16 cellular contexts compared by ENCODE assay signal in genomic region chr10:131977323-131978096, GRCh38. TPM values are rescaled to one million over a fixed set of nuclear protein-coding genes. Genes with fewer than 3 reads are reported as not detected.
A peak's percentile ranks its signal among the peaks of the same experiment; 100 is the strongest.
DNase-seq lines count a peak whose midpoint lies in the region; ATAC-seq and TF ChIP-seq lines count a peak whose summit lies in the region.
"Had no signal": no experiment of that assay in that cellular context is flagged by ENCODE, and none has a peak within 500 bp of the region (broad histone marks: within the 10 kb centered on the region; RNA-seq: fewer than 3 reads in every experiment).

No MANE protein-coding gene starts in this region.

- no peak for TF ChIP-seq CTCF in CD4-positive, alpha-beta T cell (IDR thresholded peaks at IDR 0.05)

- H3K4me3 ChIP-seq in mesenchymal stem cell (ENCODE audit: insufficient read depth in 1 of 2, low read depth in 1 of 2, low read length in 2 of 2) = no peak overlapping the region
- H3K4me3 ChIP-seq: mucosa of descending colon, psoas muscle had no signal

- no peaks in the 10 kb centered on the region for H3K9me3 ChIP-seq in CD4-positive, alpha-beta T cell (ENCODE audit: control insufficient read depth, low read length)
- H3K9me3 ChIP-seq in mesenchymal stem cell (ENCODE audit: control insufficient read depth, low read length) = no peaks in the 10 kb centered on the region
- H3K9me3 ChIP-seq: mucosa of descending colon, psoas muscle had no signal

- H2BK5ac ChIP-seq in mesenchymal stem cell (ENCODE audit: low read depth, low read length, poor library complexity, severe bottlenecking) = no peak overlapping the region

- peaks cover 5 to 9% of the 10 kb centered on the region in 2 experiments for H3K36me3 ChIP-seq in mesenchymal stem cell (ENCODE audit: control insufficient read depth in 1 of 2, insufficient read depth in 2 of 2, low read depth in 1 of 2, low read length in 2 of 2)

- H3K9me3 Mint-ChIP-seq in CD4-positive, alpha-beta T cell = no peaks in the 10 kb centered on the region
- H3K9me3 Mint-ChIP-seq in activated T-helper 17 cell treated with anti-CD3 and anti-CD28 coated beads, Interleukin-2, amount 50 U/mL, for 72 hours = no peaks in the 10 kb centered on the region
- H3K9me3 Mint-ChIP-seq: dendritic cell treated with granulocyte-macrophage colony-stimulating factor and Interleukin-4, amounts not matched to agents 40 ng/mL and 50 ng/mL, for 4 days; stimulated activated naive CD8-positive, alpha-beta T cell treated with anti-CD3 and anti-CD28 coated beads, Interleukin-15, amount 100 ng/mL, for 72 hours had no signal

- no peaks in the 10 kb centered on the region for H3K27me3 Mint-ChIP-seq in CD4-positive, alpha-beta T cell
- H3K27me3 Mint-ChIP-seq in activated T-helper 17 cell treated with anti-CD3 and anti-CD28 coated beads, Interleukin-2, amount 50 U/mL, for 72 hours = no peaks in the 10 kb centered on the region
- H3K27me3 Mint-ChIP-seq: stimulated activated naive CD8-positive, alpha-beta T cell treated with anti-CD3 and anti-CD28 coated beads, Interleukin-15, amount 100 ng/mL, for 72 hours had no signal

- peak overlapping the region; percentile 40 for H2AK5ac ChIP-seq in mesenchymal stem cell (ENCODE audit: low read length, severe bottlenecking)

- H2BK12ac ChIP-seq in mesenchymal stem cell (ENCODE audit: low read length in 2 of 2) = no peak overlapping the region

- H3K4me1 Mint-ChIP-seq in CD4-positive, alpha-beta T cell (ENCODE audit: low read depth) = peaks cover 88% of the 10 kb centered on the region
- peaks cover 55% of the 10 kb centered on the region for H3K4me1 Mint-ChIP-seq in activated T-helper 17 cell treated with anti-CD3 and anti-CD28 coated beads, Interleukin-2, amount 50 U/mL, for 72 hours

- no peak overlapping the region for H3K27ac ChIP-seq in CD4-positive, alpha-beta T cell (ENCODE audit: low read depth, low read length)
- peak overlapping the region; percentile 72 for H3K27ac ChIP-seq in mesenchymal stem cell (ENCODE audit: low read length, poor library complexity, severe bottlenecking)
- H3K27ac ChIP-seq: KMS-11 had no signal

- no peak overlapping the region for H4K91ac ChIP-seq in mesenchymal stem cell (ENCODE audit: low read length)

- H3K9ac ChIP-seq in mesenchymal stem cell (ENCODE audit: low read length) = no peak overlapping the region
- H3K9ac ChIP-seq: KMS-11 had no signal

- intact Hi-C loops in CD4-positive, alpha-beta T cell (cut with DNase I, micrococcal nuclease) = loop anchor here in 1 of 2 experiments (10.0 kb wide), 1 partner anchor 177 kb away; no protein-coding TSS in a partner anchor

- no peak overlapping the region for H2BK15ac ChIP-seq in mesenchymal stem cell (ENCODE audit: low read depth, poor library complexity, severe bottlenecking)

- CTCF ChIA-PET in CD4-positive, alpha-beta T cell (lab: Charles Lee) = no interaction called here

- H3K36me3 Mint-ChIP-seq in CD4-positive, alpha-beta T cell (ENCODE audit: low read depth) = peaks cover 17% of the 10 kb centered on the region
- peaks cover 95% of the 10 kb centered on the region for H3K36me3 Mint-ChIP-seq in activated T-helper 17 cell treated with anti-CD3 and anti-CD28 coated beads, Interleukin-2, amount 50 U/mL, for 72 hours (ENCODE audit: low read depth)

- peak overlapping the region; percentile 94 for H3K27ac Mint-ChIP-seq in CD4-positive, alpha-beta T cell
- H3K27ac Mint-ChIP-seq in activated T-helper 17 cell treated with anti-CD3 and anti-CD28 coated beads, Interleukin-2, amount 50 U/mL, for 72 hours = peak overlapping the region; percentile 58
- H3K27ac Mint-ChIP-seq: dendritic cell treated with granulocyte-macrophage colony-stimulating factor and Interleukin-4, amounts not matched to agents 40 ng/mL and 50 ng/mL, for 4 days had no signal

- no peak overlapping the region for H3K23ac ChIP-seq in mesenchymal stem cell (ENCODE audit: low read length in 2 of 2)

- H3K4me3 Mint-ChIP-seq in CD4-positive, alpha-beta T cell = peak overlapping the region; percentile 49
- peak overlapping the region; percentile 94 for H3K4me3 Mint-ChIP-seq in activated T-helper 17 cell treated with anti-CD3 and anti-CD28 coated beads, Interleukin-2, amount 50 U/mL, for 72 hours
- H3K4me3 Mint-ChIP-seq: dendritic cell treated with granulocyte-macrophage colony-stimulating factor and Interleukin-4, amounts not matched to agents 40 ng/mL and 50 ng/mL, for 4 days had no signal

- no peak overlapping the region for H4K8ac ChIP-seq in mesenchymal stem cell (ENCODE audit: low read length)

- H3K14ac ChIP-seq in mesenchymal stem cell (ENCODE audit: low read length in 2 of 2) = no peak overlapping the region

- H3K4me1 ChIP-seq in mesenchymal stem cell (ENCODE audit: control insufficient read depth, insufficient read depth, low read depth, low read length) = peaks cover 37% of the 10 kb centered on the region

- in situ Hi-C loops in ACHN (cut with HindIII; ENCODE audit: low pct_ligation_motif_present, low pct_unique_long_range_greater_than_20kb, low sequenced_read_pairs) = no loop called here

- 85% methylated on average over 13 of the region's 13 CpGs for WGBS in mesenchymal stem cell

- no peak for ATAC-seq in CD4-positive, alpha-beta T cell (ENCODE audit: poor library complexity)
- ATAC-seq in activated T-helper 17 cell treated with anti-CD3 and anti-CD28 coated beads, Interleukin-2, amount 50 U/mL, for 72 hours (replicated peaks) = no peak
- ATAC-seq: mucosa of descending colon; psoas muscle; stimulated activated naive CD8-positive, alpha-beta T cell treated with anti-CD3 and anti-CD28 coated beads, Interleukin-15, amount 100 ng/mL, for 72 hours had no signal

- no peak overlapping the region for H3K18ac ChIP-seq in mesenchymal stem cell (ENCODE audit: low read depth in 1 of 2, low read length in 2 of 2)

- peaks cover 21% of the 10 kb centered on the region for H3K79me1 ChIP-seq in mesenchymal stem cell (replicated peaks; ENCODE audit: low read length, poor library complexity, severe bottlenecking)

- H3K4ac ChIP-seq in mesenchymal stem cell (ENCODE audit: low read depth in 1 of 2, low read length in 2 of 2) = no peak overlapping the region

- H3K27me3 ChIP-seq in CD4-positive, alpha-beta T cell (ENCODE audit: control insufficient read depth, insufficient read depth, low read length) = no peaks in the 10 kb centered on the region
- H3K27me3 ChIP-seq in mesenchymal stem cell (ENCODE audit: control insufficient read depth in 1 of 2, insufficient read depth in 1 of 2, low read length in 2 of 2) = no peaks in the 10 kb centered on the region

- H3K4me2 ChIP-seq in mesenchymal stem cell (ENCODE audit: low read length, poor library complexity, severe bottlenecking) = peak overlapping the region; percentile 38
- H3K4me2 ChIP-seq: KMS-11 had no signal

- DNase-seq in ACHN (peak; percentile 84), mesenchymal stem cell (no peak), NCI-H526 (lab: John Stamatoyannopoulos, UW) (no peak), nucleus accumbens (lab: John Stamatoyannopoulos, UW) (no peak), NCI-H2107 (lab: John Stamatoyannopoulos, UW) (no peak)
- DNase-seq in CD4-positive, alpha-beta T cell = no peak
- DNase-seq: amygdala; GF-D8; mucosa of descending colon; NCI-H526 treated with DMSO at 0.1 percent for 48 hours; psoas muscle; stimulated activated CD4-positive, alpha-beta T cell treated with anti-CD3 and anti-CD28 coated beads, Interleukin-2, amount 100 ng/mL, for 48 hours; stimulated activated naive CD8-positive, alpha-beta T cell treated with anti-CD3 and anti-CD28 coated beads, Interleukin-15, amount 100 ng/mL, for 72 hours had no signal

- H2BK120ac ChIP-seq in mesenchymal stem cell (ENCODE audit: low read depth, low read length) = no peak overlapping the region

- POLR2A ChIA-PET in CD4-positive, alpha-beta T cell (lab: Charles Lee) = no interaction called here

- H2AFZ ChIP-seq in mesenchymal stem cell (ENCODE audit: low read depth, low read length) = no peak overlapping the region

RNA-seq across cellular contexts. Expression of gene BNIP3, which starts 4.2 kb away (rescaled TPM):
- 10 to 100 TPM; 21.0 to 23.6 TPM for total RNA-seq in CD4-positive, alpha-beta T cell
- 100 to 1,000 TPM; 102 to 362 TPM for total RNA-seq in activated T-helper 17 cell treated with anti-CD3 and anti-CD28 coated beads, Interleukin-2, amount 50 U/mL, for 72 hours
- 30.5 TPM for polyA plus RNA-seq in mesenchymal stem cell (2013, experiment 1 of 2)
- 31.1 TPM for polyA plus RNA-seq in mesenchymal stem cell (2013, experiment 2 of 2)

Comparison
In these comparisons a context has a peak if more than half of its experiments do, and no peak if none do; other contexts are left out.
1. RNA of gene BNIP3, which starts 4.2 kb away (total RNA-seq): 102 to 362 TPM in activated T-helper 17 cell treated with anti-CD3 and anti-CD28 coated beads, Interleukin-2, amount 50 U/mL, for 72 hours; 21.0 to 23.6 TPM in CD4-positive, alpha-beta T cell; every median in the first group is over 4 times any median in the second.